20 cellular contexts compared by ENCODE assay signal in genomic region chr2:45433363-45433762, GRCh38.
A peak's percentile ranks its signal among the peaks of the same experiment; 100 is the strongest.
DNase-seq lines count a peak whose midpoint lies in the region; ATAC-seq and TF ChIP-seq lines count a peak whose summit lies in the region.
"Had no signal": no experiment of that assay in that cellular context is flagged by ENCODE, and none has a peak within 500 bp of the region (broad histone marks: within the 10 kb centered on the region; RNA-seq: fewer than 3 reads in every experiment).

No MANE protein-coding gene starts in this region.

- no peaks in the 10 kb centered on the region for H3K27me3 Mint-ChIP-seq in chondrocyte (ENCODE audit: low read depth)
- H3K27me3 Mint-ChIP-seq: CD8-positive, alpha-beta memory T cell had no signal

- H3F3A ChIP-seq in OCI-LY1 (ENCODE audit: insufficient read depth, low read length), result no peaks in the 10 kb centered on the region

- no peaks in the 10 kb centered on the region for H3K79me2 ChIP-seq in OCI-LY1 (ENCODE audit: insufficient read depth, low read length)

- H2AFZ ChIP-seq in OCI-LY1 (ENCODE audit: low read length), result no peak overlapping the region

- H3K4me1 ChIP-seq in OCI-LY1 (ENCODE audit: insufficient read depth, low read length, severe bottlenecking), result peaks cover 21% of the 10 kb centered on the region
- H3K4me1 ChIP-seq in uterus, result no peaks in the 10 kb centered on the region

- peaks cover 19% of the 10 kb centered on the region for H3K36me3 Mint-ChIP-seq in chondrocyte (ENCODE audit: low read depth)

- H3K9me3 Mint-ChIP-seq in chondrocyte (ENCODE audit: low read depth), result peaks cover 34% of the 10 kb centered on the region

- H3K9me3 ChIP-seq in OCI-LY1 (ENCODE audit: low read length) (no peaks in the 10 kb centered on the region), uterus (no peaks in the 10 kb centered on the region)

- H3K9me2 ChIP-seq in OCI-LY1 (ENCODE audit: low read depth, low read length), result no peaks in the 10 kb centered on the region

- no peak overlapping the region for H3K4me3 ChIP-seq in OCI-LY1 (ENCODE audit: low read depth, low read length, poor library complexity, severe bottlenecking)
- H3K4me3 ChIP-seq in uterus, result no peak overlapping the region

- DNase-seq in HEK293T (ENCODE audit: extremely low spot score), result no peak
- no peak for DNase-seq in chondrocyte (ENCODE audit: low spot score)
- peak; percentile 35 for DNase-seq in renal cortical epithelial cell (ENCODE audit: low read depth)
- no peak for DNase-seq in uterus
- DNase-seq: ACHN; C1 segment of cervical spinal cord; CD8-positive, alpha-beta memory T cell; DMS79 treated with DMSO at 0.1 percent for 48 hours; KG1; NCI-H1048; NCI-H1436; NCI-H2029; NCI-H2171 treated with DMSO at 0.1 percent for 48 hours; NCI-H446 treated with DMSO at 0.1 percent for 48 hours; RPMI8226; SHP77 treated with DMSO at 0.1 percent for 48 hours had no signal

- TF ChIP-seq POLR2A in uterus (IDR thresholded peaks at IDR 0.05), result no peak

- no peaks in the 10 kb centered on the region for H4K20me1 ChIP-seq in OCI-LY1 (ENCODE audit: insufficient read depth, low read length)

- no peak overlapping the region for H3K4me3 Mint-ChIP-seq in chondrocyte (ENCODE audit: unreplicated experiment)
- H3K4me3 Mint-ChIP-seq: CD8-positive, alpha-beta memory T cell had no signal

- no peak for ATAC-seq in HG03460 (IDR thresholded peaks at IDR 0.05; ENCODE audit: unreplicated experiment)
- ATAC-seq in GM19452 (IDR thresholded peaks at IDR 0.05; ENCODE audit: unreplicated experiment), result no peak
- ATAC-seq: SK-N-SH treated with all-trans-retinoic acid at 6 μM for 48 hours had no signal

- TF ChIP-seq CTCF in OCI-LY1 (IDR thresholded peaks at IDR 0.05; ENCODE audit: low read length) (no peak), chondrocyte (IDR thresholded peaks at IDR 0.05) (no peak), uterus (IDR thresholded peaks at IDR 0.05) (no peak)

- H3K27ac ChIP-seq in OCI-LY1 (ENCODE audit: low read depth, low read length, poor library complexity, severe bottlenecking) (peak overlapping the region; percentile 29), uterus (no peak overlapping the region)

- no peak overlapping the region for H3K9ac ChIP-seq in OCI-LY1 (ENCODE audit: low read length)

- H3K27me3 ChIP-seq in OCI-LY1 (ENCODE audit: insufficient read depth, low read length) (no peaks in the 10 kb centered on the region), uterus (no peaks in the 10 kb centered on the region)

- peak overlapping the region; percentile 72 for H3K27ac Mint-ChIP-seq in chondrocyte (ENCODE audit: unreplicated experiment)
- H3K27ac Mint-ChIP-seq: CD8-positive, alpha-beta memory T cell had no signal

- no peak overlapping the region for H3K4me2 ChIP-seq in OCI-LY1 (ENCODE audit: low read length)

- CTCF ChIA-PET in HEK293T (lab: Yijun Ruan, JAX), result interaction anchor here (0.6 kb wide), 2 partner anchors 12 to 57 kb away, joined by 3 read pairs; no protein-coding TSS in a partner anchor

- H3K36me3 ChIP-seq in OCI-LY1 (ENCODE audit: insufficient read depth, low read length) (0 out of 2 replicates have a peak, but pooled peaks cover 6% of the 10 kb centered on the region), uterus (no peaks in the 10 kb centered on the region)

- peaks cover 57% of the 10 kb centered on the region for H3K4me1 Mint-ChIP-seq in chondrocyte (ENCODE audit: low read depth)

- intact Hi-C loops in uterus (cut with DNase I; ENCODE audit: low total_unique reads), result no loop called here

- POLR2A ChIA-PET in HEK293T (lab: Yijun Ruan, JAX), result interaction anchor here (0.8 kb wide), 1 partner anchor 178 kb away, joined by 3 read pairs; the partner anchor contains the start of gene SRBD1

TF ChIP-seq in HEK293T, 16 proteins besides CTCF, POLR2A, EP300 and RAD21:
- TF ChIP-seq, protein P1, sequence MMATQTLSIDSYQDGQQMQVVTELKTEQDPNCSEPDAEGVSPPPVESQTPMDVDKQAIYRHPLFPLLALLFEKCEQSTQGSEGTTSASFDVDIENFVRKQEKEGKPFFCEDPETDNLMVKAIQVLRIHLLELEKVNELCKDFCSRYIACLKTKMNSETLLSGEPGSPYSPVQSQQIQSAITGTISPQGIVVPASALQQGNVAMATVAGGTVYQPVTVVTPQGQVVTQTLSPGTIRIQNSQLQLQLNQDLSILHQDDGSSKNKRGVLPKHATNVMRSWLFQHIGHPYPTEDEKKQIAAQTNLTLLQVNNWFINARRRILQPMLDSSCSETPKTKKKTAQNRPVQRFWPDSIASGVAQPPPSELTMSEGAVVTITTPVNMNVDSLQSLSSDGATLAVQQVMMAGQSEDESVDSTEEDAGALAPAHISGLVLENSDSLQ (IDR thresholded peaks at IDR 0.05), result peak; percentile 65
- no peak for TF ChIP-seq HDGF (IDR thresholded peaks at IDR 0.05; ENCODE audit: borderline replicate concordance)
TF ChIP-seq in HEK293T: peak in this region for 1.
